In genomic region chr21:33974513-33975468, GRCh38 we compare ENCODE assay signal across 12 cellular contexts. TPM values are rescaled to one million over a fixed set of nuclear protein-coding genes. Genes with fewer than 3 reads are reported as not detected.
DNase-seq lines count a peak whose midpoint lies in the region; ATAC-seq and TF ChIP-seq lines count a peak whose summit lies in the region.
"Had no signal": no experiment of that assay in that cellular context is flagged by ENCODE, and none has a peak within 500 bp of the region (broad histone marks: within the 10 kb centered on the region; RNA-seq: fewer than 3 reads in every experiment).

No MANE protein-coding gene starts in this region.

- H3K27me3 Mint-ChIP-seq in WTC11 (ENCODE audit: low read depth): no peaks in the 10 kb centered on the region

- H3K4me3 Mint-ChIP-seq in WTC11: no peak overlapping the region

- H3K27ac ChIP-seq in left ventricle myocardium inferior (replicated peaks) (peak overlapping the region; percentile 80), right cardiac atrium (ENCODE audit: low read length) (no peak overlapping the region), hepatocyte (peak overlapping the region; percentile 90)

- H3K9me2 ChIP-seq in hepatocyte (replicated peaks; ENCODE audit: insufficient read depth): no peaks in the 10 kb centered on the region

- H3K36me3 ChIP-seq in left ventricle myocardium inferior (no peaks in the 10 kb centered on the region), hepatocyte (replicated peaks; ENCODE audit: insufficient read depth, low read depth) (no peaks in the 10 kb centered on the region)
- H3K36me3 ChIP-seq: esophagus muscularis mucosa, upper lobe of right lung had no signal

- 95% methylated on average over 9 of the region's 9 CpGs for WGBS in right cardiac atrium
- WGBS in hepatocyte (ENCODE audit: low lambda C conversion rate, missing lambda C conversion rate): 96% methylated on average over 6 of the region's 9 CpGs

- no peaks in the 10 kb centered on the region for H3K79me2 ChIP-seq in hepatocyte

- no peak for ATAC-seq in right cardiac atrium
- no peak for ATAC-seq in WTC11
- ATAC-seq in GM19328 (IDR thresholded peaks at IDR 0.05; ENCODE audit: unreplicated experiment): no peak

- POLR2A ChIA-PET in WTC11 (lab: Charles Lee): no interaction called here

- TF ChIP-seq CTCF in left ventricle myocardium inferior (IDR thresholded peaks at IDR 0.05; ENCODE audit: borderline replicate concordance) (no peak), WTC11 (IDR thresholded peaks at IDR 0.05) (no peak), hepatocyte (IDR thresholded peaks at IDR 0.05; ENCODE audit: poor library complexity) (no peak)

- H3K9me3 Mint-ChIP-seq in WTC11: no peaks in the 10 kb centered on the region

- H3K4me1 ChIP-seq in left ventricle myocardium inferior: peaks cover 31% of the 10 kb centered on the region
- peaks cover 3% of the 10 kb centered on the region for H3K4me1 ChIP-seq in right cardiac atrium (ENCODE audit: control insufficient read depth, insufficient read depth, low read length)
- H3K4me1 ChIP-seq in hepatocyte (ENCODE audit: insufficient read depth): peaks cover 31% of the 10 kb centered on the region

- DNase-seq in left ventricle myocardium inferior (no peak), right cardiac atrium (no peak), WTC11 (ENCODE audit: low spot score) (no peak), hepatocyte (ENCODE audit: low spot score) (no peak), middle frontal gyrus (ENCODE audit: extremely low spot score, low spot score) (no peak), hippocampal formation (lab: John Stamatoyannopoulos, UW) (no peak)
- no peak for DNase-seq in effector CD8-positive, alpha-beta T cell (lab: John Stamatoyannopoulos, UW)
- DNase-seq: COR-L47, NCI-H146, upper lobe of right lung had no signal

- peak overlapping the region; percentile 59; the same call in 1 of the 2 replicates for H3K27ac Mint-ChIP-seq in WTC11

- no peak overlapping the region for H3K4me2 ChIP-seq in hepatocyte

- H3K4me1 Mint-ChIP-seq in WTC11: peaks cover 45% of the 10 kb centered on the region

- CTCF ChIA-PET in WTC11 (lab: Charles Lee): no interaction called here

- H3K4me3 ChIP-seq in left ventricle myocardium inferior: no peak overlapping the region
- no peak overlapping the region for H3K4me3 ChIP-seq in right cardiac atrium (ENCODE audit: low read length)
- no peak overlapping the region for H3K4me3 ChIP-seq in hepatocyte
- H3K4me3 ChIP-seq: esophagus muscularis mucosa, upper lobe of right lung had no signal

- intact Hi-C loops in left ventricle myocardium inferior (cut with micrococcal nuclease): no loop called here
- intact Hi-C loops in right cardiac atrium (cut with DNase I): no loop called here

- no peaks in the 10 kb centered on the region for H3K27me3 ChIP-seq in left ventricle myocardium inferior (ENCODE audit: low read depth)
- no peaks in the 10 kb centered on the region for H3K27me3 ChIP-seq in right cardiac atrium (ENCODE audit: control insufficient read depth, insufficient read depth)
- H3K27me3 ChIP-seq in hepatocyte: no peaks in the 10 kb centered on the region
- H3K27me3 ChIP-seq: esophagus muscularis mucosa, upper lobe of right lung had no signal

- H2AFZ ChIP-seq in hepatocyte: no peak overlapping the region

- H3K9me3 ChIP-seq in left ventricle myocardium inferior (replicated peaks) (no peaks in the 10 kb centered on the region), right cardiac atrium (ENCODE audit: control insufficient read depth, low read length) (no peaks in the 10 kb centered on the region), hepatocyte (ENCODE audit: low read depth) (no peaks in the 10 kb centered on the region)
- H3K9me3 ChIP-seq: esophagus muscularis mucosa, upper lobe of right lung had no signal

- H4K20me1 ChIP-seq in hepatocyte (ENCODE audit: insufficient read depth, poor library complexity, severe bottlenecking): no peaks in the 10 kb centered on the region

- no peaks in the 10 kb centered on the region for H3K36me3 Mint-ChIP-seq in WTC11

TF ChIP-seq in WTC11, 78 proteins besides CTCF, POLR2A, EP300 and RAD21:
- no peak for TF ChIP-seq RELA (CRISPR knock-in tag; IDR thresholded peaks at IDR 0.05; ENCODE audit: borderline replicate concordance)
- no peak for TF ChIP-seq KAT7 (CRISPR knock-in tag; IDR thresholded peaks at IDR 0.05; ENCODE audit: borderline replicate concordance)
- TF ChIP-seq AR (CRISPR knock-in tag; IDR thresholded peaks at IDR 0.05): no peak
- no peak for TF ChIP-seq IRF1 (CRISPR knock-in tag; IDR thresholded peaks at IDR 0.05)
- TF ChIP-seq JAZF1 (CRISPR knock-in tag; IDR thresholded peaks at IDR 0.05): no peak
- TF ChIP-seq OVOL2 (CRISPR knock-in tag; IDR thresholded peaks at IDR 0.05; ENCODE audit: borderline replicate concordance): no peak
- no peak for TF ChIP-seq PRDM15 (CRISPR knock-in tag; IDR thresholded peaks at IDR 0.05)

RNA-seq across cellular contexts. Expression of gene ATP5PO, which starts 59.2 kb away (rescaled TPM):
- total RNA-seq in left ventricle myocardium inferior (780 TPM), right cardiac atrium (100 to 1,000 TPM; 538 to 677 (median 585) TPM), WTC11 (2021) (264 to 296 TPM (median 293 TPM) in 3 replicates), hepatocyte (208 and 215 TPM in 2 replicates)
- polyA plus RNA-seq in right cardiac atrium (1,692 TPM), hepatocyte (311 and 354 TPM in 2 replicates)
